ENCODE assay signal across 14 cellular contexts in genomic region chr2:111678161-111678560, GRCh38.
"Had no signal": no experiment of that assay in that cellular context is flagged by ENCODE, and none has a peak within 500 bp of the region (broad histone marks: within the 10 kb centered on the region; RNA-seq: fewer than 3 reads in every experiment).

No MANE protein-coding gene starts in this region.

- H3K36me3 Mint-ChIP-seq: activated CD4-positive, alpha-beta memory T cell treated with anti-CD3 and anti-CD28 coated beads for 36 hours; activated naive CD8-positive, alpha-beta T cell treated with anti-CD3 and anti-CD28 coated beads, Interleukin-2, amount 10 ng/mL, durations not matched to agents 7 days and 5 days; memory B cell had no signal

- H3K4me1 Mint-ChIP-seq: memory B cell had no signal

- H3K4me3 ChIP-seq: left lung, pancreas, testis had no signal

- FAIRE-seq: bronchial epithelial cell, colon, frontal cortex, pancreas had no signal

- H3K4me1 ChIP-seq: pancreas, testis had no signal

- DNase-seq: activated CD4-positive, alpha-beta memory T cell treated with anti-CD3 and anti-CD28 coated beads for 36 hours; activated naive CD8-positive, alpha-beta T cell treated with anti-CD3 and anti-CD28 coated beads, Interleukin-2, amount 10 ng/mL, durations not matched to agents 7 days and 5 days; activated T-cell treated with anti-CD3 and anti-CD28 coated beads, Interleukin-2, amount 50 U/mL, for 72 hours; aorta; left lung; pancreas; stimulated activated CD4-positive, alpha-beta T cell treated with anti-CD3 and anti-CD28 coated beads, Interleukin-4, amount 100 ng/mL, for 1 hour; stimulated activated CD8-positive, alpha-beta memory T cell treated with anti-CD3 and anti-CD28 coated beads, Interleukin-4, amount 100 ng/mL, for 48 hours; testis had no signal

- H3K9me3 ChIP-seq: left lung, pancreas, testis had no signal

- H3K36me3 ChIP-seq: left lung, pancreas had no signal

- H3K27me3 ChIP-seq: left lung, pancreas, testis had no signal

- H3K4me3 Mint-ChIP-seq: activated CD4-positive, alpha-beta memory T cell treated with anti-CD3 and anti-CD28 coated beads for 36 hours; activated naive CD8-positive, alpha-beta T cell treated with anti-CD3 and anti-CD28 coated beads, Interleukin-2, amount 10 ng/mL, durations not matched to agents 7 days and 5 days; memory B cell; stimulated activated naive CD8-positive, alpha-beta T cell treated with anti-CD3 and anti-CD28 coated beads, Interleukin-15, Interleukin-2, amounts not matched to agents 100 ng/mL and 50 ng/mL, for 24 hours had no signal

- H3K27ac Mint-ChIP-seq: activated CD4-positive, alpha-beta memory T cell treated with anti-CD3 and anti-CD28 coated beads for 36 hours; activated naive CD8-positive, alpha-beta T cell treated with anti-CD3 and anti-CD28 coated beads, Interleukin-2, amount 10 ng/mL, durations not matched to agents 7 days and 5 days; memory B cell; stimulated activated naive CD8-positive, alpha-beta T cell treated with anti-CD3 and anti-CD28 coated beads, Interleukin-15, Interleukin-2, amounts not matched to agents 100 ng/mL and 50 ng/mL, for 24 hours had no signal

- H3K9me3 Mint-ChIP-seq: activated CD4-positive, alpha-beta memory T cell treated with anti-CD3 and anti-CD28 coated beads for 36 hours; activated T-cell treated with anti-CD3 and anti-CD28 coated beads, Interleukin-2, amount 50 U/mL, for 72 hours; memory B cell; stimulated activated naive CD8-positive, alpha-beta T cell treated with anti-CD3 and anti-CD28 coated beads, Interleukin-15, Interleukin-2, amounts not matched to agents 100 ng/mL and 50 ng/mL, for 24 hours had no signal

- H3K27ac ChIP-seq: left lung, pancreas, testis had no signal
